In the genomic region with DNA sequence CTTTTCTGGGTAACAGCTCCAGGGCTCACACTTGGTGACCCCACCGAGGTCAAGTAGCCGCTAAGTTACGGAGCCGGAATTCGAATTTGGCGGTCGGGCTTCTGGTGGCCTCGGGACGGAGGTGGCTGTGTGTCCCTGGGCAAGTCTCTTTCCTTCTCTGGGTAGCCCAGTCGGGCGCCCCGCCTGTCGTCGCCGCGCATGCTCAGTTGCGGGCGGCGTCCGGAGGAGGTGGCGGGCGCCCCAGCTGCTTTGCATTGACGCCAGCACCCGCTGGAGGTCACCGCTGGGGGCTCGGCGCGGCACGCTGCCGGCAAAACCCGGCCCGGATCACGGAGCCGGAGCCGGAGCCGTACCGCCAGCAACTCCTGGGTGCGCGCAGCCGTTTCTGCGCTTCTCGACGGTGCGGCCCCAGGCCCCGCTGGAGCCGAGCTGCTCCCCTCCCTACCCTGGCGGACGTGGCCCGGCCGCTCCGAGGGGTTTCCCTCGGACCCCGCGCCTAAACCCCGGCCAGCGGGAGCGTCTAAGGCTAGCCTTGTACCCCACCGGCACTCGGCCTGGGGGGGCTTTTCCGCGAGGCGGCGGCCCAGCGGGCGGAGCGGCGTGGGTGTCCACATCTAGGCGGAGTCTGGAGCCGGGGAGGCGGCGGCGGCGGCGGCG, we compare ENCODE assay signal across 8 cellular contexts.
DNase-seq lines count a peak whose midpoint lies in the region; ATAC-seq and TF ChIP-seq lines count a peak whose summit lies in the region.

No MANE protein-coding gene starts in this region.

- no peaks in the 10 kb centered on the region for H3K36me3 ChIP-seq in WERI-Rb-1

- ATAC-seq in GM18867 (IDR thresholded peaks at IDR 0.05; ENCODE audit: unreplicated experiment) (peak; percentile 62), HG03103 (IDR thresholded peaks at IDR 0.05; ENCODE audit: low read depth, unreplicated experiment) (peak; percentile 56)

- TF ChIP-seq CTCF in AG04449 (IDR thresholded peaks at IDR 0.05; ENCODE audit: insufficient read depth, low read length, missing control alignments) (peak; percentile 45), WERI-Rb-1 (IDR thresholded peaks at IDR 0.05; ENCODE audit: low read depth, low read length) (no peak), cardiac fibroblast (IDR thresholded peaks at IDR 0.05; ENCODE audit: low read depth, low read length) (no peak)

- DNase-seq in AG04449 (ENCODE audit: low read depth, low spot score) (peak; percentile 63), NCI-H2196 (lab: John Stamatoyannopoulos, UW; ENCODE audit: unreplicated experiment) (peak; percentile 87), WERI-Rb-1 (peak; percentile 94), cardiac fibroblast (ENCODE audit: low read depth in 2 of 2) (peak; percentile 97 to 99), islet precursor cell (peak; percentile 98)
- peak; percentile 95 for DNase-seq in stimulated activated CD4-positive, alpha-beta T cell treated with anti-CD3 and anti-CD28 coated beads, Interleukin-12 subunit alpha, Interleukin-12 subunit beta, amount 100 ng/mL, for 4 hours

- H3K4me3 ChIP-seq in AG04449 (ENCODE audit: low read depth, low read length) (peak overlapping the region; percentile 79), WERI-Rb-1 (ENCODE audit: low read depth, low read length) (peak overlapping the region; percentile 77), cardiac fibroblast (replicated peaks in 1 of 2; ENCODE audit: low read depth in 2 of 2, low read length in 2 of 2) (peak overlapping the region; percentile 88 to 91)

- CTCF ChIA-PET in AG04449 (lab: Yijun Ruan, JAX) = interaction anchor here (0.6 to 2.6 kb wide), 7 partner anchors 9 to 64 kb away, joined by 3 to 15 read pairs (median 4); no protein-coding TSS in a partner anchor

- H3K9me3 ChIP-seq in WERI-Rb-1 (ENCODE audit: severe bottlenecking) = no peaks in the 10 kb centered on the region

- no peaks in the 10 kb centered on the region for H3K27me3 ChIP-seq in WERI-Rb-1 (ENCODE audit: insufficient read depth, low read depth, severe bottlenecking)

- peak overlapping the region; percentile 88 for H3K27ac ChIP-seq in WERI-Rb-1

- POLR2A ChIA-PET in AG04449 (lab: Yijun Ruan, JAX) = interaction anchor here (0.7 to 1.7 kb wide), 9 partner anchors 10 to 62 kb away, joined by 3 to 8 read pairs (median 4); no protein-coding TSS in a partner anchor

Comparison
In these comparisons a context has a peak if more than half of its experiments do, and no peak if none do; other contexts are left out.
1. Peak in every context shown above with its lines: DNase-seq, ATAC-seq, H3K4me3 ChIP-seq and H3K27ac ChIP-seq.